ENCODE assay signal across 8 cellular contexts in the genomic region with DNA sequence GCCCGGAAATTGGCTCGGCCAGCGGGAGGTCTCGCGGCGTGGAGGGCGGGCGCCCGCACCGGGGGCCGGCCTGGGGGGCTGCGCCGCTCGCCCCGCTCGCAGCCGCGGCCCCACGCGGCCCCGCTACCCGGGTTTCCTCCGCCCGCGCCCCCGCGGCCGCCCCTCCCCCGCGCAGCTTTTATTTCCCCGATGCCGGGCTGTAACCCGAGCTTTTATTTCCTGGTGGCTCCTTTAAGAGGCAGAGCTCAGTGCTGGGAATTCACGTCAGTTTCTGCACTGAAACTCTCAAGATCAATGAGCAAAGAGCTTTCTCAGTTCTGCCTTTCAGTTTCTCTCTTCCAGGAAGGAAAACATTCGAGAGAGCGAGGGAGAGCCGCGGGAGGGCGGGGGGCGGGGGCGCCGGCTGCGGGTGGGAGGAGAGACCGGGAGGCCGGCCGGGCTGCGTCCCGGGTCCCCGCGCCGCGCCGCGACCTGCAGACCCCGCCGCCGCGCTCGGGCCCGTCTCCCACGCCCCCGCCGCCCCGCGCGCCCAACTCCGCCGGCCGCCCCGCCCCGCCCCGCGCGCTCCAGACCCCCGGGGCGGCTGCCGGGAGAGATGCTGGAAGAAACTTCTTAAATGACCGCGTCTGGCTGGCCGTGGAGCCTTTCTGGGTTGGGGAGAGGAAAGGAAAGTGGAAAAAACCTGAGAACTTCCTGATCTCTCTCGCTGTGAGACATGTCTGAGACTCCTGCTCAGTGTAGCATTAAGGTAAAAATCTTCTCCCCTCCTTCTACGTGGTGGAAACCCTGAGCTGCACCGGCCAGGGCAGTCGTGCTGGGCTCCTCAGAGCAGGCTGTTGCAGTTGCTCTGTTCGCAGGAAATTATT. TPM values are rescaled to one million over a fixed set of nuclear protein-coding genes. Genes with fewer than 3 reads are reported as not detected.
DNase-seq lines count a peak whose midpoint lies in the region; ATAC-seq and TF ChIP-seq lines count a peak whose summit lies in the region.

Gene ETV6 (plus strand): TSS at position 262 of the 866 bp plus-strand sequence. CDS start 454 bp downstream, at position 716.

- TF ChIP-seq CTCF in GM10266 (IDR thresholded peaks at IDR 0.05; ENCODE audit: control insufficient read depth, insufficient read depth, low read depth, missing control alignments) (no peak), HFFc6 (IDR thresholded peaks at IDR 0.05) (no peak), NB4 (IDR thresholded peaks at IDR 0.05; ENCODE audit: low read depth, low read length) (no peak), heart left ventricle (IDR thresholded peaks at IDR 0.05) (no peak), upper lobe of left lung (IDR thresholded peaks at IDR 0.05) (no peak)

- no peaks in the 10 kb centered on the region for H3K9me3 Mint-ChIP-seq in HFFc6

- H3K27me3 ChIP-seq in heart left ventricle (no peaks in the 10 kb centered on the region), upper lobe of left lung (no peaks in the 10 kb centered on the region)

- H3K4me1 Mint-ChIP-seq in HFFc6 (ENCODE audit: low read depth): peaks cover 27% of the 10 kb centered on the region

- 1% methylated on average over 80 to 85 of the region's 85 CpGs for WGBS in adipose tissue, 3 donors
- 0 to 2% (median 1%) methylated on average over 47 to 85 of the region's 85 CpGs for WGBS in heart left ventricle, 4 donors
- WGBS in upper lobe of left lung, 2 donors: 0% methylated on average over 16 to 78 of the region's 85 CpGs

- intact Hi-C loops in heart left ventricle (cut with DNase I): loop anchor here (2.0 to 10.0 kb wide), 21 partner anchors 58 to 383 kb away; no protein-coding TSS in a partner anchor

- ATAC-seq in heart left ventricle: peak; percentile 22 to 62 (median 52)
- peak; percentile 72 to 73 for ATAC-seq in upper lobe of left lung (ENCODE audit: low FRiP score in 2 of 2)

- H3K4me3 ChIP-seq in NB4 (ENCODE audit: low read depth, low read length) (peak within 1 kb of the TSS; percentile 82), heart left ventricle (peak within 1 kb of the TSS; percentile 55 to 94 (median 85)), upper lobe of left lung (peak within 1 kb of the TSS; percentile 64 to 89 (median 72))

- H3K9me3 ChIP-seq in heart left ventricle: no peaks in the 10 kb centered on the region
- H3K9me3 ChIP-seq in upper lobe of left lung: no peaks in the 10 kb centered on the region

- TF ChIP-seq EP300 in upper lobe of left lung (IDR thresholded peaks at IDR 0.05): peak; percentile 63 to 91 (median 76)

- DNase-seq in GM10266 (ENCODE audit: extremely low spot score) (peak; percentile 92), HFFc6 (peak; percentile 84), NB4 (ENCODE audit: low read depth) (peak; percentile 89), T follicular helper cell (ENCODE audit: low read depth) (peak; percentile 47), heart left ventricle (peak; percentile 75 to 83 (median 77)), pons (ENCODE audit: low spot score) (peak; percentile 87), upper lobe of left lung (peak; percentile 79 to 95)

- H3K36me3 ChIP-seq in heart left ventricle: no peaks in the 10 kb centered on the region
- H3K36me3 ChIP-seq in upper lobe of left lung: no peaks in the 10 kb centered on the region

- H3K27me3 Mint-ChIP-seq in HFFc6 (ENCODE audit: insufficient read depth): peaks cover 1% of the 10 kb centered on the region

- H3K27ac Mint-ChIP-seq in HFFc6: peak within 1 kb of the TSS; percentile 98

- H3K4me1 ChIP-seq in heart left ventricle (peaks cover 0 to 41% (median 29%) of the 10 kb centered on the region in 12 donors), upper lobe of left lung (peaks cover 19 to 38% (median 32%) of the 10 kb centered on the region in 4 donors)

- peak within 1 kb of the TSS; percentile 95 for H3K27ac ChIP-seq in adipose tissue (ENCODE audit: low read depth, low read length)
- H3K27ac ChIP-seq in heart left ventricle: peak within 1 kb of the TSS; percentile 89 to 100 (median 98)
- H3K27ac ChIP-seq in upper lobe of left lung: peak within 1 kb of the TSS; percentile 94 to 97 (median 96)

- no peaks in the 10 kb centered on the region; the same call in 1 of the 2 replicates for H3K36me3 Mint-ChIP-seq in HFFc6 (ENCODE audit: low read depth)

- H3K4me3 Mint-ChIP-seq in HFFc6: peak within 1 kb of the TSS; percentile 95

- TF ChIP-seq POLR2A in NB4 (IDR thresholded peaks at IDR 0.05; ENCODE audit: extremely low read depth, insufficient read length) (peak; percentile 17), heart left ventricle (IDR thresholded peaks at IDR 0.05) (no peak), upper lobe of left lung (IDR thresholded peaks at IDR 0.05) (no peak)

RNA-seq across cellular contexts. Expression of gene ETV6, which starts in this region (rescaled TPM):
- 10 to 100 TPM; 14.6 to 20.5 (median 16.6) TPM for total RNA-seq in HFFc6 (2021; fragmentation: NEBNext Ultra II Directional; extraction: Animal tissue kit (Norgen Biotek cat#: 25700))
- polyA plus RNA-seq in adipose tissue (1 to 10 TPM; 3.3 to 7.7 (median 4.4) TPM), heart left ventricle (1 to 10 TPM; 3.9 to 4.3 TPM)
- total RNA-seq in heart left ventricle (10 to 100 TPM in 8 of 9 donors, 1 to 10 TPM in 1; 7.1 to 37.3 (median 14.4) TPM), upper lobe of left lung (10 to 100 TPM; 22.2 to 93.2 (median 37.5) TPM)

Comparison
In these comparisons a context has a peak if more than half of its experiments do, and no peak if none do; other contexts are left out.
1. Peak in every context shown above with its lines: DNase-seq, ATAC-seq, H3K4me3 ChIP-seq and H3K27ac ChIP-seq.